18 cellular contexts compared by ENCODE assay signal in genomic region chr10:36086976-36087726, GRCh38.
"Had no signal": no experiment of that assay in that cellular context is flagged by ENCODE, and none has a peak within 500 bp of the region (broad histone marks: within the 10 kb centered on the region; RNA-seq: fewer than 3 reads in every experiment).

No MANE protein-coding gene starts in this region.

- ATAC-seq: activated CD4-positive, CD25-positive, alpha-beta regulatory T cell treated with anti-CD3 and anti-CD28 coated beads, Interleukin-2, amount 50 U/mL, for 24 hours; activated CD8-positive, alpha-beta T cell treated with anti-CD3 and anti-CD28 coated beads for 36 hours; activated T-cell treated with anti-CD3 and anti-CD28 coated beads, Interleukin-2, amount 50 U/mL, for 72 hours had no signal

- DNase-seq: activated CD4-positive, alpha-beta T cell treated with anti-CD3 and anti-CD28 coated beads for 4 hours; activated CD8-positive, alpha-beta memory T cell treated with anti-CD3 and anti-CD28 coated beads, Interleukin-2, amount 50 U/mL, for 4 hours; activated CD8-positive, alpha-beta T cell treated with anti-CD3 and anti-CD28 coated beads for 36 hours; activated gamma-delta T cell treated with Interleukin-2 at 50 U/mL for 16 hours; activated naive CD4-positive, alpha-beta T cell treated with anti-CD3 and anti-CD28 coated beads, Interleukin-2, amount 10 ng/mL, durations not matched to agents 7 days and 5 days; activated naive CD8-positive, alpha-beta T cell treated with anti-CD3 and anti-CD28 coated beads for 36 hours; activated T-cell treated with anti-CD3 and anti-CD28 coated beads, Interleukin-2, amount 50 U/mL, for 72 hours; Kasumi-1; KBM-7; NCI-H1048; NCI-H146; NCI-H187 treated with DMSO at 0.1 percent for 48 hours; NCI-H2171; NCI-H2227 treated with DMSO at 0.1 percent for 48 hours; NCI-H510A; NCI-H526 treated with DMSO at 0.1 percent for 48 hours; SHP77 treated with DMSO at 0.1 percent for 48 hours had no signal
